In genomic region chr2:109613922-109614714, GRCh38 we compare ENCODE assay signal across 8 cellular contexts. TPM values are rescaled to one million over a fixed set of nuclear protein-coding genes. Genes with fewer than 3 reads are reported as not detected.
DNase-seq lines count a peak whose midpoint lies in the region; ATAC-seq, FAIRE-seq and TF ChIP-seq lines count a peak whose summit lies in the region.

Gene SEPTIN10 (minus strand): TSS chr2:109613966. CDS start chr2:109613827, 139 bp downstream.
Gene SOWAHC (plus strand): TSS chr2:109614364. CDS start chr2:109614490, 126 bp downstream.

- peak within 1 kb of the TSS; percentile 77 to 100 (median 98) for H3K4me3 ChIP-seq in keratinocyte (ENCODE audit: control insufficient read depth in 2 of 3, extremely low read depth in 1 of 3, insufficient read depth in 2 of 3, low read depth in 1 of 3, low read length in 3 of 3)

- peaks cover 84% of the 10 kb centered on the region for H3K79me2 ChIP-seq in keratinocyte (ENCODE audit: control insufficient read depth, insufficient read depth, low read length)

- H3K36me3 ChIP-seq in keratinocyte (ENCODE audit: control insufficient read depth in 2 of 2, extremely low read depth in 1 of 2, insufficient read depth in 2 of 2, low read length in 2 of 2): peaks cover 0 to under 1% of the 10 kb centered on the region in 2 experiments

- peak within 1 kb of the TSS; percentile 93 for H3K27ac ChIP-seq in keratinocyte (ENCODE audit: control insufficient read depth, insufficient read depth, low read length)

- H3K9me1 ChIP-seq in keratinocyte (ENCODE audit: control insufficient read depth, extremely low read depth, insufficient read depth, low read length): no peaks in the 10 kb centered on the region

- dilution Hi-C loops in keratinocyte (cut with MboI; ENCODE audit: extremely low pct_ligation_motif_present, low sequenced_read_pairs): no loop called here

- FAIRE-seq in keratinocyte (lab: Jason Lieb, UNC): peak; percentile 72

- peak within 1 kb of the TSS; percentile 91 for H3K9ac ChIP-seq in keratinocyte (ENCODE audit: control insufficient read depth, extremely low read depth, insufficient read depth, low read length)

- H3K9me3 ChIP-seq in keratinocyte (ENCODE audit: control insufficient read depth, low read depth, low read length): no peaks in the 10 kb centered on the region

- H2AFZ ChIP-seq in keratinocyte (ENCODE audit: control insufficient read depth, low read length): peak within 1 kb of the TSS; percentile 8

- ATAC-seq in HG02763 (IDR thresholded peaks at IDR 0.05; ENCODE audit: unreplicated experiment): peak; percentile 72

- peak; percentile 15 for TF ChIP-seq POLR2A in GM10847 (IDR thresholded peaks at IDR 0.05; ENCODE audit: extremely low read depth, insufficient read length)

- H3K27me3 ChIP-seq in keratinocyte (ENCODE audit: control insufficient read depth, extremely low read depth, insufficient read depth, low read length): no peaks in the 10 kb centered on the region

- peaks cover 12% of the 10 kb centered on the region for H4K20me1 ChIP-seq in keratinocyte (ENCODE audit: control insufficient read depth, extremely low read depth, insufficient read depth, low read length)

- peak within 1 kb of the TSS; percentile 94 for H3K4me2 ChIP-seq in keratinocyte (ENCODE audit: control insufficient read depth, extremely low read depth, insufficient read depth, low read depth, low read length)

- peak; percentile 32 for DNase-seq in NCI-H2081 treated with DMSO at 0.1 percent for 48 hours (lab: John Stamatoyannopoulos, UW)
- DNase-seq in activated CD4-positive, alpha-beta T cell treated with anti-CD3 and anti-CD28 coated beads for 1 hour: peak; percentile 64
- DNase-seq in cerebellum (ENCODE audit: low spot score): peak; percentile 41
- peak; percentile 88 for DNase-seq in keratinocyte (ENCODE audit: low read depth, low spot score)
- peak; percentile 45 to 70 for DNase-seq in stimulated activated CD4-positive, alpha-beta T cell treated with anti-CD3 and anti-CD28 coated beads, Interleukin-12 subunit alpha, Interleukin-12 subunit beta, amount 100 ng/mL, for 24 hours (ENCODE audit: low read depth in 2 of 2)
- DNase-seq in KG1 (lab: John Stamatoyannopoulos, UW): no peak

- H3K4me1 ChIP-seq in keratinocyte (ENCODE audit: control insufficient read depth, extremely low read depth, insufficient read depth, low read length): peaks cover 35% of the 10 kb centered on the region

- TF ChIP-seq CTCF in keratinocyte (optimal IDR thresholded peaks at IDR 0.05 in 1 of 3, IDR thresholded peaks at IDR 0.05 in 1 of 3, conservative IDR thresholded peaks at IDR 0.05 in 1 of 3; ENCODE audit: extremely low read depth in 1 of 3, insufficient read depth in 2 of 3, low read length in 3 of 3): no peak

RNA-seq across cellular contexts. Expression of gene SEPTIN10, which starts in this region (rescaled TPM):
- total RNA-seq in cerebellum: 46.1 TPM
- polyA plus RNA-seq in keratinocyte: 44.9 to 72.6 TPM (median 71.8 TPM) in 3 replicates
- 68.7 TPM for polyA plus RNA-seq in keratinocyte (2011; ENCODE audit: low read depth)
- polyA plus RNA-seq in keratinocyte (2011; cell fraction: cytosol; rRNA removed): 62.6 and 94.0 TPM in 2 replicates
- 53.4 and 58.7 TPM in 2 replicates for polyA plus RNA-seq in keratinocyte (2011; cell fraction: nucleus; rRNA removed)
- polyA plus RNA-seq in keratinocyte (2012; ENCODE audit: low replicate concordance): 36.9 and 65.6 TPM in 2 replicates
- 10.3 to 54.1 TPM (median 27.0 TPM) in 3 replicates for polyA minus RNA-seq in keratinocyte
- polyA minus RNA-seq in keratinocyte (2011; cell fraction: cytosol; rRNA and poly(A)+ RNA removed): 56.6 TPM
- 21.1 and 45.1 TPM in 2 replicates for polyA minus RNA-seq in keratinocyte (2011; cell fraction: nucleus; rRNA and poly(A)+ RNA removed)

RNA-seq across cellular contexts. Expression of gene SOWAHC, which starts in this region (rescaled TPM):
- total RNA-seq in cerebellum: 20.6 TPM
- 15.1 to 22.3 TPM (median 18.0 TPM) in 3 replicates for polyA plus RNA-seq in keratinocyte
- polyA plus RNA-seq in keratinocyte (2011; ENCODE audit: low read depth): 15.1 TPM
- 15.6 and 23.6 TPM in 2 replicates for polyA plus RNA-seq in keratinocyte (2011; cell fraction: cytosol; rRNA removed)
- 13.6 and 16.4 TPM in 2 replicates for polyA plus RNA-seq in keratinocyte (2011; cell fraction: nucleus; rRNA removed)
- 20.2 and 30.0 TPM in 2 replicates for polyA plus RNA-seq in keratinocyte (2012; ENCODE audit: low replicate concordance)
- polyA minus RNA-seq in keratinocyte: 7.1 to 13.6 TPM (median 10.7 TPM) in 3 replicates
- polyA minus RNA-seq in keratinocyte (2011; cell fraction: cytosol; rRNA and poly(A)+ RNA removed): 37.8 TPM
- 15.7 and 19.1 TPM in 2 replicates for polyA minus RNA-seq in keratinocyte (2011; cell fraction: nucleus; rRNA and poly(A)+ RNA removed)
